In genomic region chr15:44728576-44729393, GRCh38 we compare ENCODE assay signal across 1 cellular context.
A peak's percentile ranks its signal among the peaks of the same experiment; 100 is the strongest.
TF ChIP-seq lines count a peak whose summit lies in the region.

No MANE protein-coding gene starts in this region.

TF ChIP-seq in K562, 482 proteins besides CTCF, POLR2A, EP300 and RAD21 (continued from another document and continues in another):
- no peak for TF ChIP-seq CHD7 (IDR thresholded peaks at IDR 0.05; ENCODE audit: low read depth, low read length)
- peak; percentile 63; the same call in 1 of the 2 replicates for TF ChIP-seq ZBTB7A (IDR thresholded peaks at IDR 0.05; ENCODE audit: borderline replicate concordance, control insufficient read depth, low read depth, low read length)
- TF ChIP-seq NEUROD1 (IDR thresholded peaks at IDR 0.05; ENCODE audit: borderline replicate concordance, low read depth, low read length, partially characterized antibody), result peak; percentile 34
- TF ChIP-seq ARID3B (CRISPR knock-in tag; IDR thresholded peaks at IDR 0.05; ENCODE audit: borderline replicate concordance), result no peak
- peak; percentile 78 for TF ChIP-seq NCOA1 (IDR thresholded peaks at IDR 0.05; ENCODE audit: low read depth)
- TF ChIP-seq SMAD1 (IDR thresholded peaks at IDR 0.05; ENCODE audit: low read depth, low read length, partially characterized antibody), result no peak
- no peak for TF ChIP-seq GABPB2 (CRISPR knock-in tag; conservative IDR thresholded peaks at IDR 0.05)
- TF ChIP-seq GATA2 (CRISPR knock-in tag; IDR thresholded peaks at IDR 0.05), result peak; percentile 45; the same call in 1 of the 2 replicates
- TF ChIP-seq XRCC3 (IDR thresholded peaks at IDR 0.05), result no peak
- TF ChIP-seq PHB2 (IDR thresholded peaks at IDR 0.05; ENCODE audit: low read depth), result no peak
- TF ChIP-seq ETS1 (conservative IDR thresholded peaks at IDR 0.05; ENCODE audit: control insufficient read depth, low read depth, low read length), result no peak
- no peak for TF ChIP-seq CREBBP (IDR thresholded peaks at IDR 0.05; ENCODE audit: low read depth, low read length)
- no peak for TF ChIP-seq PTBP1 (IDR thresholded peaks at IDR 0.05; ENCODE audit: low read depth, low read length)
- no peak for TF ChIP-seq RBM25 (IDR thresholded peaks at IDR 0.05; ENCODE audit: low read depth, low read length, severe bottlenecking)
- no peak for TF ChIP-seq ZBTB1 (CRISPR knock-in tag; IDR thresholded peaks at IDR 0.05; ENCODE audit: borderline replicate concordance, low read depth)
- no peak for TF ChIP-seq E2F8 (IDR thresholded peaks at IDR 0.05; ENCODE audit: low read depth, partially characterized antibody)
- no peak for TF ChIP-seq GTF2A2 (tag; IDR thresholded peaks at IDR 0.05)
- peak; percentile 93 for TF ChIP-seq JUND (IDR thresholded peaks at IDR 0.05; ENCODE audit: borderline replicate concordance, low read depth, low read length)
- peak; percentile 94 for TF ChIP-seq JUND (tag; IDR thresholded peaks at IDR 0.05; ENCODE audit: borderline replicate concordance, low read depth, low read length)
- peak in 1 of 2 experiments; percentile 9 for TF ChIP-seq E2F6 (IDR thresholded peaks at IDR 0.05; ENCODE audit: borderline replicate concordance in 1 of 2, extremely low read depth in 1 of 2, insufficient read depth in 1 of 2, insufficient read length in 1 of 2, low read depth in 1 of 2, low read length in 1 of 2, poor library complexity in 1 of 2, severe bottlenecking in 1 of 2)
- no peak for TF ChIP-seq SIRT6 (IDR thresholded peaks at IDR 0.05; ENCODE audit: low read depth, low read length)
- no peak for TF ChIP-seq SNRNP70 (optimal IDR thresholded peaks at IDR 0.05; ENCODE audit: low read depth, low read length)
- TF ChIP-seq ZBTB33 (CRISPR knock-in tag; IDR thresholded peaks at IDR 0.05), result no peak
- no peak for TF ChIP-seq MTF1 (CRISPR knock-in tag; IDR thresholded peaks at IDR 0.05; ENCODE audit: borderline replicate concordance)
- no peak for TF ChIP-seq ZC3H4 (CRISPR knock-in tag; IDR thresholded peaks at IDR 0.05; ENCODE audit: borderline replicate concordance)
- no peak for TF ChIP-seq RFX1 (IDR thresholded peaks at IDR 0.05)
- TF ChIP-seq AFF4 (CRISPR knock-in tag; IDR thresholded peaks at IDR 0.05), result no peak
- no peak for TF ChIP-seq RBM34 (IDR thresholded peaks at IDR 0.05; ENCODE audit: borderline replicate concordance, insufficient read depth, low read length)
- peak in 1 of 2 experiments; percentile 90; a peak in 2 of 4 replicates for TF ChIP-seq ETV6 (IDR thresholded peaks at IDR 0.05; ENCODE audit: borderline replicate concordance in 1 of 2, low read depth in 2 of 2, low read length in 1 of 2)
- no peak for TF ChIP-seq ETV6 (CRISPR knock-in tag; IDR thresholded peaks at IDR 0.05; ENCODE audit: borderline replicate concordance)
- TF ChIP-seq CHD2 (IDR thresholded peaks at IDR 0.05; ENCODE audit: low read depth, low read length), result no peak
- TF ChIP-seq YBX1 (IDR thresholded peaks at IDR 0.05), result no peak
- no peak for TF ChIP-seq XRCC4 (IDR thresholded peaks at IDR 0.05; ENCODE audit: extremely low read depth, insufficient read depth, insufficient read length)
- TF ChIP-seq KLF6 (CRISPR knock-in tag; IDR thresholded peaks at IDR 0.05; ENCODE audit: borderline replicate concordance), result no peak
